In genomic region chr22:19533049-19533626, GRCh38 we compare ENCODE assay signal across 30 cellular contexts. TPM values are rescaled to one million over a fixed set of nuclear protein-coding genes. Genes with fewer than 3 reads are reported as not detected.
"Had no signal": no experiment of that assay in that cellular context is flagged by ENCODE, and none has a peak within 500 bp of the region (broad histone marks: within the 10 kb centered on the region; RNA-seq: fewer than 3 reads in every experiment).

No MANE protein-coding gene starts in this region.

- H3K4me3 ChIP-seq: adrenal gland, body of pancreas, esophagus muscularis mucosa, gastrocnemius medialis, heart left ventricle had no signal

- H3K4me1 ChIP-seq: adrenal gland, body of pancreas, esophagus muscularis mucosa, foreskin keratinocyte, gastrocnemius medialis had no signal

- H3K27me3 Mint-ChIP-seq: activated naive CD4-positive, alpha-beta T cell treated with anti-CD3 and anti-CD28 coated beads, Interleukin-2, amount 50 U/mL, for 24 hours; activated naive CD8-positive, alpha-beta T cell treated with anti-CD3 and anti-CD28 coated beads for 36 hours had no signal

- H3K36me3 Mint-ChIP-seq: activated naive CD4-positive, alpha-beta T cell treated with anti-CD3 and anti-CD28 coated beads, Interleukin-2, amount 50 U/mL, for 24 hours; WTC11 had no signal

- H3K27ac Mint-ChIP-seq: activated CD4-positive, alpha-beta memory T cell treated with anti-CD3 and anti-CD28 coated beads, Interleukin-2, amount 10 ng/mL, durations not matched to agents 7 days and 5 days; activated CD4-positive, alpha-beta T cell treated with anti-CD3 and anti-CD28 coated beads, Interleukin-2, amount 10 ng/mL, durations not matched to agents 7 days and 5 days; activated naive CD4-positive, alpha-beta T cell treated with anti-CD3 and anti-CD28 coated beads for 36 hours; activated naive CD8-positive, alpha-beta T cell treated with anti-CD3 and anti-CD28 coated beads for 36 hours; activated naive CD8-positive, alpha-beta T cell treated with anti-CD3 and anti-CD28 coated beads, Interleukin-2, amount 50 U/mL, for 24 hours; WTC11 had no signal

- H3K9me3 Mint-ChIP-seq: activated CD4-positive, alpha-beta memory T cell treated with anti-CD3 and anti-CD28 coated beads, Interleukin-2, amount 10 ng/mL, durations not matched to agents 7 days and 5 days; activated CD4-positive, alpha-beta T cell treated with anti-CD3 and anti-CD28 coated beads, Interleukin-2, amount 10 ng/mL, durations not matched to agents 7 days and 5 days; activated naive CD4-positive, alpha-beta T cell treated with anti-CD3 and anti-CD28 coated beads for 36 hours; activated naive CD4-positive, alpha-beta T cell treated with anti-CD3 and anti-CD28 coated beads, Interleukin-2, amount 50 U/mL, for 24 hours; activated naive CD8-positive, alpha-beta T cell treated with anti-CD3 and anti-CD28 coated beads for 36 hours; activated naive CD8-positive, alpha-beta T cell treated with anti-CD3 and anti-CD28 coated beads, Interleukin-2, amount 50 U/mL, for 24 hours; activated T-cell treated with anti-CD3 and anti-CD28 coated beads, Interleukin-2, amount 50 U/mL, for 4 hours; WTC11 had no signal

- H3K36me3 ChIP-seq: adrenal gland, esophagus muscularis mucosa, gastrocnemius medialis, heart left ventricle had no signal

- H3K9me3 ChIP-seq: adrenal gland, body of pancreas, esophagus muscularis mucosa, gastrocnemius medialis, heart left ventricle had no signal

- H3K4me1 Mint-ChIP-seq: activated CD4-positive, alpha-beta memory T cell treated with anti-CD3 and anti-CD28 coated beads, Interleukin-2, amount 10 ng/mL, durations not matched to agents 7 days and 5 days; activated CD4-positive, alpha-beta T cell treated with anti-CD3 and anti-CD28 coated beads, Interleukin-2, amount 10 ng/mL, durations not matched to agents 7 days and 5 days; activated naive CD4-positive, alpha-beta T cell treated with anti-CD3 and anti-CD28 coated beads, Interleukin-2, amount 50 U/mL, for 24 hours; activated naive CD8-positive, alpha-beta T cell treated with anti-CD3 and anti-CD28 coated beads for 36 hours; activated naive CD8-positive, alpha-beta T cell treated with anti-CD3 and anti-CD28 coated beads, Interleukin-2, amount 50 U/mL, for 24 hours; WTC11 had no signal

- H3K27me3 ChIP-seq: body of pancreas had no signal

- H3K4me3 Mint-ChIP-seq: activated CD4-positive, alpha-beta memory T cell treated with anti-CD3 and anti-CD28 coated beads, Interleukin-2, amount 10 ng/mL, durations not matched to agents 7 days and 5 days; activated CD4-positive, alpha-beta T cell treated with anti-CD3 and anti-CD28 coated beads, Interleukin-2, amount 10 ng/mL, durations not matched to agents 7 days and 5 days; activated naive CD4-positive, alpha-beta T cell treated with anti-CD3 and anti-CD28 coated beads for 36 hours; activated naive CD4-positive, alpha-beta T cell treated with anti-CD3 and anti-CD28 coated beads, Interleukin-2, amount 50 U/mL, for 24 hours; activated naive CD8-positive, alpha-beta T cell treated with anti-CD3 and anti-CD28 coated beads for 36 hours; activated naive CD8-positive, alpha-beta T cell treated with anti-CD3 and anti-CD28 coated beads, Interleukin-2, amount 50 U/mL, for 24 hours; activated T-cell treated with anti-CD3 and anti-CD28 coated beads, Interleukin-2, amount 50 U/mL, for 4 hours; WTC11 had no signal

- ATAC-seq: activated naive CD8-positive, alpha-beta T cell treated with anti-CD3 and anti-CD28 coated beads, Interleukin-2, amount 50 U/mL, for 24 hours; activated T-cell treated with anti-CD3 and anti-CD28 coated beads, Interleukin-2, amount 50 U/mL, for 4 hours; body of pancreas; foreskin keratinocyte; gastrocnemius medialis; heart left ventricle; WTC11 had no signal

- FAIRE-seq: colon had no signal

- H3K27ac ChIP-seq: adrenal gland, body of pancreas, esophagus muscularis mucosa, foreskin keratinocyte, gastrocnemius medialis, heart left ventricle had no signal

- DNase-seq: activated CD4-positive, alpha-beta memory T cell treated with anti-CD3 and anti-CD28 coated beads, Interleukin-2, amount 10 ng/mL, durations not matched to agents 7 days and 5 days; activated CD4-positive, alpha-beta T cell treated with anti-CD3 and anti-CD28 coated beads for 1 hour; activated CD4-positive, alpha-beta T cell treated with anti-CD3 and anti-CD28 coated beads for 4 hours; activated CD4-positive, alpha-beta T cell treated with anti-CD3 and anti-CD28 coated beads, Interleukin-2, amount 10 ng/mL, durations not matched to agents 7 days and 5 days; activated CD4-positive, alpha-beta T cell treated with anti-CD3 and anti-CD28 coated beads, Interleukin-2, amount 50 U/mL, for 4 hours; activated CD8-positive, alpha-beta memory T cell treated with anti-CD3 and anti-CD28 coated beads, Interleukin-2, amount 50 U/mL, for 48 hours; activated naive CD4-positive, alpha-beta T cell treated with anti-CD3 and anti-CD28 coated beads for 36 hours; activated naive CD8-positive, alpha-beta T cell treated with anti-CD3 and anti-CD28 coated beads for 36 hours; activated naive CD8-positive, alpha-beta T cell treated with anti-CD3 and anti-CD28 coated beads, Interleukin-2, amount 50 U/mL, for 24 hours; activated T-cell treated with anti-CD3 and anti-CD28 coated beads for 4 hours; activated T-cell treated with anti-CD3 and anti-CD28 coated beads, Interleukin-2, amount 50 U/mL, for 4 hours; adrenal gland; amygdala; aorta; body of pancreas; caudate nucleus; cortex of kidney; effector CD8-positive, alpha-beta T cell; erythroblast; foreskin keratinocyte; gastrocnemius medialis; glutamatergic neuron; heart left ventricle; T-helper 1 cell; T-helper 2 cell had no signal

RNA-seq across cellular contexts. Expression of gene CLDN5, which starts 8.9 kb away (rescaled TPM):
- total RNA-seq: activated naive CD8-positive, alpha-beta T cell treated with anti-CD3 and anti-CD28 coated beads for 36 hours; chondrocyte; foreskin keratinocyte had no signal
- polyA plus RNA-seq: foreskin keratinocyte had no signal

RNA-seq across cellular contexts. Expression of gene CDC45, which starts 53.4 kb away (rescaled TPM):
- total RNA-seq: body of pancreas had no signal
